Comparison of ENCODE assay signal across 8 cellular contexts in the genomic region with DNA sequence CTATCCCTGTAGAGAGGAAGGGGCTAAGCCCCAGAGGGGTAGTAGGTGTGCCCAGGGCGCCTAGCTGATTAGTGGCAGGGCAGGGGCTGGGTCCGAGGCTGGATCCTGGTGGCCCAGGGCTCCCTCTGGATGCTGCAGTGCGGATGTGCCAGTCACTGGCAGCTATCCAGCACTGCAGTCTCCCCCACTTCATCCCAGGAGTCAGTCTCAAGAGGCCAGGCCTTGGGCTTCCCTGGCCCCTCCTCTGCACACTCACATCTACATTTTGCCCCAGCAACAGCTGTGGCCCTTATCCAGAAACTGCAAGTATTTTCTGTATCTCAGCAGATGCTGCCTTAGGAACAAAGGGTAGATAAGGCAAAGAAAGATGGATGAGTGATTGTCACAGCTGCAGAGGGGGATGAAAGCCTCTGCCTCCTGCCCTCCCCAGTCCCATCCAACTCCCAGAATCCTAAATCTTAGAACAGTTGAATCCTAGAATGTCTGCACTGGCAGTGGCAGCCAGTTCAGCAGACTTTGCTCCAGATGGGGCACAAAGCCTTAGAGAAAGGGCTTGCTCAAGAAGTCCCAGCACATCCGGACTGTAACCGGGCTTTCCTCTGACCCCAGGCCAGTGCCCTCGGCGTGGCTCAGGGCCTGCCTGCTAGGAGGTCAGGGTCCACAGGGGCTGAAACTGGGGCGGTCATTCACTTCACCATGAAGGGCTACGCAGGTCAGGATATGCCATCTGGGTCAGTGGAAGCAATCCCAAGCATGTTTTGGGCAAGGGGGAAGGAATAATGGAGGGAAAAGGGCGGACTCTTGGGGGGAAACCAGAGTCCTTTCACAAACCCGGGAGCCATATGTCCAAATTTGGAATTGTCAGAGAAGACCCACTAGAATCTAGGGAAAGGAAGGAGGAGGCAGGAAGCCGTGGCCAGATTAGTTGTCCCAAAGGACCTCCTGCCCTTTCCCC. TPM values are rescaled to one million over a fixed set of nuclear protein-coding genes. Genes with fewer than 3 reads are reported as not detected.
DNase-seq lines count a peak whose midpoint lies in the region; ATAC-seq lines count a peak whose summit lies in the region.

No MANE protein-coding gene starts in this region.

- H3K4me1 ChIP-seq in duodenal mucosa (ENCODE audit: control insufficient read depth in 1 of 2, insufficient read depth in 2 of 2, low read length in 2 of 2) (peaks cover 52 to 61% of the 10 kb centered on the region in 2 donors), mucosa of rectum (ENCODE audit: control insufficient read depth in 2 of 2, insufficient read depth in 2 of 2, low read length in 2 of 2) (peaks cover 20 to 31% of the 10 kb centered on the region in 2 donors)

- DNase-seq in activated CD4-positive, alpha-beta T cell treated with anti-CD3 and anti-CD28 coated beads, Interleukin-2, amount 10 ng/mL, durations not matched to agents 24 days and 14 days: peak; percentile 80
- DNase-seq in activated CD4-positive, alpha-beta T cell treated with anti-CD3 and anti-CD28 coated beads for 1 hour: no peak
- DNase-seq in RPMI7951 (ENCODE audit: low read depth) (peak; percentile 77), KG1 (lab: John Stamatoyannopoulos, UW) (no peak)

- no peaks in the 10 kb centered on the region for H3K9me3 Mint-ChIP-seq in activated CD4-positive, alpha-beta T cell treated with anti-CD3 and anti-CD28 coated beads, Interleukin-2, amount 10 ng/mL, durations not matched to agents 24 days and 14 days

- H3K27me3 Mint-ChIP-seq in activated CD4-positive, alpha-beta T cell treated with anti-CD3 and anti-CD28 coated beads, Interleukin-2, amount 10 ng/mL, durations not matched to agents 24 days and 14 days: no peaks in the 10 kb centered on the region

- H3K9me3 ChIP-seq in duodenal mucosa (ENCODE audit: control insufficient read depth in 1 of 2, low read length in 2 of 2): no peaks in the 10 kb centered on the region
- no peaks in the 10 kb centered on the region for H3K9me3 ChIP-seq in mucosa of rectum (ENCODE audit: control insufficient read depth in 2 of 2, low read length in 2 of 2)

- H3K36me3 ChIP-seq in duodenal mucosa (ENCODE audit: control insufficient read depth in 1 of 2, insufficient read depth in 2 of 2, low read length in 2 of 2) (no peaks in the 10 kb centered on the region), mucosa of rectum (ENCODE audit: control insufficient read depth in 2 of 2, insufficient read depth in 2 of 2, low read length in 2 of 2) (no peaks in the 10 kb centered on the region)

- H3K4me3 ChIP-seq in duodenal mucosa (ENCODE audit: low read depth in 1 of 2, low read length in 2 of 2): peak overlapping the region; percentile 65 to 76
- H3K4me3 ChIP-seq in mucosa of rectum (ENCODE audit: low read length in 2 of 2): peak overlapping the region; percentile 66 to 83

- H3K9ac ChIP-seq in duodenal mucosa (ENCODE audit: low read depth in 1 of 2, low read length in 2 of 2) (peak overlapping the region; percentile 65 to 71), mucosa of rectum (ENCODE audit: low read depth in 1 of 2, low read length in 2 of 2) (peak overlapping the region; percentile 56 to 78)

- H3K4me3 Mint-ChIP-seq in activated CD4-positive, alpha-beta T cell treated with anti-CD3 and anti-CD28 coated beads, Interleukin-2, amount 10 ng/mL, durations not matched to agents 24 days and 14 days: peak overlapping the region; percentile 98

- H3K27ac Mint-ChIP-seq in activated CD4-positive, alpha-beta T cell treated with anti-CD3 and anti-CD28 coated beads, Interleukin-2, amount 10 ng/mL, durations not matched to agents 24 days and 14 days: peak overlapping the region; percentile 95

- ATAC-seq in HG02885 (IDR thresholded peaks at IDR 0.05; ENCODE audit: poor library complexity, unreplicated experiment): peak; percentile 12
- no peak for ATAC-seq in HG03469 (IDR thresholded peaks at IDR 0.05; ENCODE audit: unreplicated experiment)

- H3K4me1 Mint-ChIP-seq in activated CD4-positive, alpha-beta T cell treated with anti-CD3 and anti-CD28 coated beads, Interleukin-2, amount 10 ng/mL, durations not matched to agents 24 days and 14 days: peaks cover 67% of the 10 kb centered on the region

- peaks cover 31% of the 10 kb centered on the region for H3K36me3 Mint-ChIP-seq in activated CD4-positive, alpha-beta T cell treated with anti-CD3 and anti-CD28 coated beads, Interleukin-2, amount 10 ng/mL, durations not matched to agents 24 days and 14 days (ENCODE audit: low read depth)

- intact Hi-C loops in activated CD4-positive, alpha-beta T cell treated with anti-CD3 and anti-CD28 coated beads, Interleukin-2, amount 10 ng/mL, durations not matched to agents 24 days and 14 days (cut with micrococcal nuclease): loop anchor here (1.0 to 10.0 kb wide), 7 partner anchors 9 to 1601 kb away; a partner anchor contains a TSS

- H3K27me3 ChIP-seq in duodenal mucosa (ENCODE audit: control insufficient read depth in 1 of 2, insufficient read depth in 2 of 2, low read length in 2 of 2): no peaks in the 10 kb centered on the region
- H3K27me3 ChIP-seq in mucosa of rectum (ENCODE audit: control insufficient read depth in 2 of 2, insufficient read depth in 2 of 2, low read length in 2 of 2): no peaks in the 10 kb centered on the region

- H3K27ac ChIP-seq in duodenal mucosa (ENCODE audit: low read depth, low read length) (peak overlapping the region; percentile 82), mucosa of rectum (ENCODE audit: low read depth in 2 of 2, low read length in 2 of 2) (peak overlapping the region; percentile 63 to 90)

RNA-seq across cellular contexts. Expression of a gene that starts 1.5 kb away (rescaled TPM):
- total RNA-seq in activated CD4-positive, alpha-beta T cell treated with anti-CD3 and anti-CD28 coated beads, Interleukin-2, amount 10 ng/mL, durations not matched to agents 24 days and 14 days: 314 and 315 TPM in 2 replicates
- total RNA-seq in RPMI7951 (2014; rRNA removed; shearing (Covaris generic)): 273 and 335 TPM in 2 replicates

Comparison
In these comparisons a context has a peak if more than half of its experiments do, and no peak if none do; other contexts are left out.
1. DNase-seq: peak in activated CD4-positive, alpha-beta T cell treated with anti-CD3 and anti-CD28 coated beads, Interleukin-2, amount 10 ng/mL, durations not matched to agents 24 days and 14 days (single experiment) and RPMI7951 (single experiment); none in activated CD4-positive, alpha-beta T cell treated with anti-CD3 and anti-CD28 coated beads for 1 hour (single experiment) and KG1 (single experiment).